11 cellular contexts compared by ENCODE assay signal in the genomic region with DNA sequence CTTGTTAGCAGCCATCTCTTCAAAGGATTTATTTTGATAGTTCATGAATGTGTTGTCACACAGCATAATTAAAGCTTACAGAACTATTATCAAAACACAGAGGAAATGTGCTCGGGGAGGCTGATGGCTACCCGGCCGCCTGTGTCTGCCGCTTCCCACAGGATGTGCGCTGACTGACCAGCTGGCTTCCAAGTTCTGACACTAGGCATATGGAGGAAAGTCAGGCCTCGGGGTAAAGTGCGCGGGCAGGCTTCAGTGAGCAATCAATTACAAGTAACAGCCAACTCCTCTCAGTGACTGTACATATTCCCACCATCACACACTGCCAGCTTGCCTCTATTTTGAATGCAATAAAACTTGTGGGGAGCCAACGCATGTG.
DNase-seq lines count a peak whose midpoint lies in the region; ATAC-seq and TF ChIP-seq lines count a peak whose summit lies in the region.
"Had no signal": no experiment of that assay in that cellular context is flagged by ENCODE, and none has a peak within 500 bp of the region (broad histone marks: within the 10 kb centered on the region; RNA-seq: fewer than 3 reads in every experiment).

No MANE protein-coding gene starts in this region.

- no peaks in the 10 kb centered on the region for H3K4me1 ChIP-seq in colonic mucosa
- H3K4me1 ChIP-seq in lower lobe of right lung = peaks cover 10% of the 10 kb centered on the region
- H3K4me1 ChIP-seq in aorta (ENCODE audit: control insufficient read depth in 1 of 2, insufficient read depth in 2 of 2, low read length in 2 of 2) = peaks cover 4 to 9% of the 10 kb centered on the region in 2 donors

- H3K27me3 Mint-ChIP-seq in activated T-helper 17 cell treated with anti-CD3 and anti-CD28 coated beads, Interleukin-2, amount 50 U/mL, for 72 hours = peaks cover 6% of the 10 kb centered on the region

- peaks cover 5% of the 10 kb centered on the region for H3K4me1 Mint-ChIP-seq in activated T-helper 17 cell treated with anti-CD3 and anti-CD28 coated beads, Interleukin-2, amount 50 U/mL, for 72 hours

- TF ChIP-seq CTCF in colonic mucosa (IDR thresholded peaks at IDR 0.05) (no peak), lower lobe of right lung (IDR thresholded peaks at IDR 0.05) (no peak)

- no peak overlapping the region for H3K9ac ChIP-seq in colonic mucosa (ENCODE audit: low read depth in 2 of 2, low read length in 2 of 2)

- H3K27ac Mint-ChIP-seq in activated T-helper 17 cell treated with anti-CD3 and anti-CD28 coated beads, Interleukin-2, amount 50 U/mL, for 72 hours = no peak overlapping the region

- ATAC-seq in lower lobe of right lung (peak; percentile 51 to 68), aorta (ENCODE audit: low FRiP score) (peak; percentile 51)
- no peak for ATAC-seq in activated T-helper 17 cell treated with anti-CD3 and anti-CD28 coated beads, Interleukin-2, amount 50 U/mL, for 72 hours (replicated peaks)
- ATAC-seq: A549 had no signal

- H3K36me3 ChIP-seq in colonic mucosa (no peaks in the 10 kb centered on the region), lower lobe of right lung (no peaks in the 10 kb centered on the region), aorta (ENCODE audit: control insufficient read depth in 1 of 2, insufficient read depth in 2 of 2, low read length in 1 of 2) (peaks cover 0 to 2% of the 10 kb centered on the region in 2 donors)

- WGBS in aorta, 2 donors = 9 to 18% methylated on average over 9 of the region's 9 CpGs

- peak; percentile 15 for DNase-seq in NCI-H748 (lab: John Stamatoyannopoulos, UW; ENCODE audit: unreplicated experiment)
- no peak for DNase-seq in NCI-H748 treated with DMSO at 0.1 percent for 48 hours (lab: John Stamatoyannopoulos, UW)
- DNase-seq in colonic mucosa = peak; percentile 28
- peak; percentile 53 for DNase-seq in lower lobe of right lung
- peak; percentile 66 to 85 for DNase-seq in aorta
- no peak for DNase-seq in stimulated activated CD4-positive, alpha-beta T cell treated with anti-CD3 and anti-CD28 coated beads, Interleukin-4, amount 100 ng/mL, for 24 hours
- no peak for DNase-seq in NCI-H187 (lab: John Stamatoyannopoulos, UW)
- DNase-seq: activated T-cell treated with anti-CD3 and anti-CD28 coated beads, Interleukin-2, amount 50 U/mL, for 1 hour had no signal

- H3K4me3 Mint-ChIP-seq in activated T-helper 17 cell treated with anti-CD3 and anti-CD28 coated beads, Interleukin-2, amount 50 U/mL, for 72 hours = no peak overlapping the region

- H3K27ac ChIP-seq in colonic mucosa (no peak overlapping the region), lower lobe of right lung (peak overlapping the region; percentile 2), aorta (ENCODE audit: low read depth in 1 of 2, low read length in 2 of 2) (no peak overlapping the region)
- H3K27ac ChIP-seq: A549 had no signal

- intact Hi-C loops in colonic mucosa (cut with DNase I) (no loop called here), lower lobe of right lung (cut with DNase I) (no loop called here), aorta (cut with DNase I) (no loop called here)

- no peaks in the 10 kb centered on the region for H3K9me3 Mint-ChIP-seq in activated T-helper 17 cell treated with anti-CD3 and anti-CD28 coated beads, Interleukin-2, amount 50 U/mL, for 72 hours

- H3K27me3 ChIP-seq in colonic mucosa = no peaks in the 10 kb centered on the region
- peaks cover 4% of the 10 kb centered on the region for H3K27me3 ChIP-seq in lower lobe of right lung (ENCODE audit: low read depth)
- no peaks in the 10 kb centered on the region for H3K27me3 ChIP-seq in aorta (ENCODE audit: control insufficient read depth in 1 of 2, insufficient read depth in 2 of 2, low read length in 1 of 2)

- H3K4me3 ChIP-seq in colonic mucosa = no peak overlapping the region
- H3K4me3 ChIP-seq in lower lobe of right lung = peak overlapping the region; percentile 12
- peak overlapping the region in 1 of 2 donors; percentile 26 for H3K4me3 ChIP-seq in aorta (ENCODE audit: low read length in 2 of 2)
- H3K4me3 ChIP-seq: A549, skin epidermis had no signal

- no peaks in the 10 kb centered on the region for H3K9me3 ChIP-seq in colonic mucosa
- no peaks in the 10 kb centered on the region for H3K9me3 ChIP-seq in lower lobe of right lung
- no peaks in the 10 kb centered on the region for H3K9me3 ChIP-seq in aorta (ENCODE audit: control insufficient read depth, low read length)
- H3K9me3 ChIP-seq: A549 had no signal

- no peaks in the 10 kb centered on the region for H3K36me3 Mint-ChIP-seq in activated T-helper 17 cell treated with anti-CD3 and anti-CD28 coated beads, Interleukin-2, amount 50 U/mL, for 72 hours (ENCODE audit: low read depth)

Comparison
In these comparisons a context has a peak if more than half of its experiments do, and no peak if none do; other contexts are left out.
1. DNase-seq: peak in NCI-H748 (single experiment), colonic mucosa (single experiment), lower lobe of right lung (single experiment) and aorta (2 of 2); none in NCI-H748 treated with DMSO at 0.1 percent for 48 hours (single experiment), stimulated activated CD4-positive, alpha-beta T cell treated with anti-CD3 and anti-CD28 coated beads, Interleukin-4, amount 100 ng/mL, for 24 hours (single experiment) and NCI-H187 (0 of 2).